ENCODE assay signal across 8 cellular contexts in genomic region chr2:32278476-32278853, GRCh38. TPM values are rescaled to one million over a fixed set of nuclear protein-coding genes. Genes with fewer than 3 reads are reported as not detected.
DNase-seq lines count a peak whose midpoint lies in the region; ATAC-seq and TF ChIP-seq lines count a peak whose summit lies in the region.

No MANE protein-coding gene starts in this region.

- ATAC-seq in PC-3 (no peak), HG02798 (IDR thresholded peaks at IDR 0.05; ENCODE audit: poor library complexity, unreplicated experiment) (no peak), HG03521 (IDR thresholded peaks at IDR 0.05; ENCODE audit: unreplicated experiment) (no peak)

- peak overlapping the region; percentile 87 to 96 (median 90) for H3K4me3 Mint-ChIP-seq in CD8-positive, alpha-beta memory T cell
- peak overlapping the region; percentile 96 for H3K4me3 Mint-ChIP-seq in osteocyte (ENCODE audit: unreplicated experiment)

- no peaks in the 10 kb centered on the region for H4K20me1 ChIP-seq in PC-3 (ENCODE audit: low read length)

- H3K27me3 Mint-ChIP-seq in CD8-positive, alpha-beta memory T cell: peaks cover 0 to 9% of the 10 kb centered on the region in 2 donors
- peaks cover 8% of the 10 kb centered on the region for H3K27me3 Mint-ChIP-seq in osteocyte (ENCODE audit: unreplicated experiment)

- H3K36me3 Mint-ChIP-seq in CD8-positive, alpha-beta memory T cell: peaks cover 6 to 31% (median 8%) of the 10 kb centered on the region in 3 donors
- peaks cover 14% of the 10 kb centered on the region for H3K36me3 Mint-ChIP-seq in osteocyte (ENCODE audit: unreplicated experiment)

- TF ChIP-seq CTCF in PC-3 (conservative IDR thresholded peaks at IDR 0.05; ENCODE audit: low read depth, low read length) (no peak), epithelial cell of esophagus (IDR thresholded peaks at IDR 0.05; ENCODE audit: insufficient read depth, low read depth, low read length, missing control alignments) (no peak), osteocyte (IDR thresholded peaks at IDR 0.05) (no peak)

- H3K9me3 ChIP-seq in CD8-positive, alpha-beta memory T cell (ENCODE audit: low read length): no peaks in the 10 kb centered on the region
- H3K9me3 ChIP-seq in PC-3 (ENCODE audit: low read length): no peaks in the 10 kb centered on the region

- DNase-seq in CD8-positive, alpha-beta memory T cell: no peak
- DNase-seq in PC-3: no peak
- no peak for DNase-seq in epithelial cell of esophagus (ENCODE audit: low read depth)
- DNase-seq in osteocyte (ENCODE audit: extremely low spot score, unreplicated experiment): no peak
- DNase-seq in SW 1271 (lab: John Stamatoyannopoulos, UW): no peak
- DNase-seq in mucosa of gallbladder (ENCODE audit: low spot score): no peak

- H3K4me1 ChIP-seq in CD8-positive, alpha-beta memory T cell (ENCODE audit: insufficient read depth, low read length): peaks cover 27% of the 10 kb centered on the region
- H3K4me1 ChIP-seq in PC-3 (ENCODE audit: insufficient read depth, low read length): peaks cover 11% of the 10 kb centered on the region

- peaks cover 35 to 46% (median 42%) of the 10 kb centered on the region in 3 donors for H3K4me1 Mint-ChIP-seq in CD8-positive, alpha-beta memory T cell
- H3K4me1 Mint-ChIP-seq in osteocyte (ENCODE audit: unreplicated experiment): peaks cover 25% of the 10 kb centered on the region

- peaks cover 0 to 2% (median 0%) of the 10 kb centered on the region in 5 donors for H3K9me3 Mint-ChIP-seq in CD8-positive, alpha-beta memory T cell
- H3K9me3 Mint-ChIP-seq in osteocyte (ENCODE audit: unreplicated experiment): no peaks in the 10 kb centered on the region

- H3F3A ChIP-seq in PC-3 (ENCODE audit: low read length, unreplicated experiment): no peaks in the 10 kb centered on the region

- peaks cover 40% of the 10 kb centered on the region for H3K79me2 ChIP-seq in PC-3 (ENCODE audit: low read length)

- peak overlapping the region; percentile 88 for H3K4me2 ChIP-seq in PC-3 (ENCODE audit: low read length)

- H3K9ac ChIP-seq in PC-3 (ENCODE audit: low read length): peak overlapping the region; percentile 87

- TSS peak; percentile 57 for BruUV-seq in PC-3 (replicated peaks; lab: Mats Ljungman, UMichigan)

- peaks cover 3% of the 10 kb centered on the region for H3K36me3 ChIP-seq in CD8-positive, alpha-beta memory T cell (ENCODE audit: insufficient read depth, low read length)
- H3K36me3 ChIP-seq in PC-3 (ENCODE audit: low read depth, low read length): peaks cover 5% of the 10 kb centered on the region; the same call in 1 of the 2 replicates

- intact Hi-C loops in PC-3 (cut with micrococcal nuclease): no loop called here

- H3K4me3 ChIP-seq in CD8-positive, alpha-beta memory T cell (ENCODE audit: low read length): peak overlapping the region; percentile 76
- H3K4me3 ChIP-seq in PC-3 (ENCODE audit: low read length) (peak overlapping the region; percentile 88), epithelial cell of esophagus (ENCODE audit: low read length) (peak overlapping the region; percentile 97)

- no peaks in the 10 kb centered on the region for H3K9me2 ChIP-seq in PC-3 (replicated peaks; ENCODE audit: low read length)

- H3K27ac Mint-ChIP-seq in CD8-positive, alpha-beta memory T cell: peak overlapping the region; percentile 91 to 99 (median 94)
- H3K27ac Mint-ChIP-seq in osteocyte (ENCODE audit: unreplicated experiment): peak overlapping the region; percentile 97

- H3K27ac ChIP-seq in CD8-positive, alpha-beta memory T cell (ENCODE audit: low read depth, low read length): peak overlapping the region; percentile 86
- no peak overlapping the region for H3K27ac ChIP-seq in PC-3 (ENCODE audit: low read length)

- no peaks in the 10 kb centered on the region for H3K27me3 ChIP-seq in CD8-positive, alpha-beta memory T cell (ENCODE audit: insufficient read depth, low read length, poor library complexity, severe bottlenecking)
- no peaks in the 10 kb centered on the region for H3K27me3 ChIP-seq in PC-3 (ENCODE audit: low read length)

- CTCF ChIA-PET in CD8-positive, alpha-beta memory T cell (lab: Charles Lee): no interaction called here
- CTCF ChIA-PET in PC-3 (lab: Charles Lee): no interaction called here

- H2AFZ ChIP-seq in PC-3 (ENCODE audit: low read length): peak overlapping the region; percentile 92

- POLR2A ChIA-PET in CD8-positive, alpha-beta memory T cell (lab: Charles Lee): interaction anchor here (0.7 kb wide), 1 partner anchor 109 kb away, joined by 3 read pairs; no protein-coding TSS in a partner anchor
- POLR2A ChIA-PET in PC-3 (lab: Charles Lee; ENCODE audit: unreplicated experiment): interaction anchor here (0.6 kb wide), 1 partner anchor 32 kb away, joined by 3 read pairs; no protein-coding TSS in a partner anchor

RNA-seq across cellular contexts. Expression of gene YIPF4, which starts 0.8 kb away (rescaled TPM):
- total RNA-seq in CD8-positive, alpha-beta memory T cell: 10 to 100 TPM; 43.1 to 47.0 TPM
- polyA plus RNA-seq in CD8-positive, alpha-beta memory T cell: 22.9 TPM
- total RNA-seq in PC-3 (2014; rRNA removed): 9.6 and 13.1 TPM in 2 replicates
- total RNA-seq in osteocyte: 73.5 and 75.5 TPM in 2 replicates
- total RNA-seq in mucosa of gallbladder: 61.5 TPM

RNA-seq across cellular contexts. Expression of gene NLRC4, which starts 13.8 kb away (rescaled TPM):
- total RNA-seq in CD8-positive, alpha-beta memory T cell: under 1 TPM; 0.07 to 0.16 TPM
- not detected for polyA plus RNA-seq in CD8-positive, alpha-beta memory T cell
- not detected in 2 replicates for total RNA-seq in PC-3 (2014; rRNA removed)
- total RNA-seq in osteocyte: not detected in 2 replicates
- 1.9 TPM for total RNA-seq in mucosa of gallbladder
